Comparison of ENCODE assay signal across 9 cellular contexts in genomic region chr11:119306373-119306890, GRCh38. TPM values are rescaled to one million over a fixed set of nuclear protein-coding genes. Genes with fewer than 3 reads are reported as not detected.
DNase-seq lines count a peak whose midpoint lies in the region; ATAC-seq, FAIRE-seq and TF ChIP-seq lines count a peak whose summit lies in the region.
"Had no signal": no experiment of that assay in that cellular context is flagged by ENCODE, and none has a peak within 500 bp of the region (broad histone marks: within the 10 kb centered on the region; RNA-seq: fewer than 3 reads in every experiment).

No MANE protein-coding gene starts in this region.

- H4K20me1 ChIP-seq in GM12878 (ENCODE audit: control insufficient read depth, insufficient read depth) = no peaks in the 10 kb centered on the region

- peak; percentile 28; the same call in 2 of the 3 replicates for ATAC-seq in GM12878
- peak; percentile 56 for ATAC-seq in left lobe of liver

- SMC1A ChIA-PET in GM12878 (lab: Charles Lee; ENCODE audit: uncharacterized antibody, unreplicated experiment) = interaction anchor here (0.6 kb wide), 1 partner anchor 8 kb away, joined by 3 read pairs; no protein-coding TSS in a partner anchor

- no peak for TF ChIP-seq POLR2A in GM12878 (IDR thresholded peaks at IDR 0.05; ENCODE audit: low read depth, low read length)

- no peak overlapping the region for H3K4me3 ChIP-seq in GM12878

- H3K4me1 ChIP-seq in GM12878 (ENCODE audit: control insufficient read depth, insufficient read depth, low read length) = no peaks in the 10 kb centered on the region

- H3K79me2 ChIP-seq in GM12878 (ENCODE audit: control insufficient read depth, insufficient read depth, low read length) = no peaks in the 10 kb centered on the region

- DNase-seq in stimulated activated CD4-positive, alpha-beta T cell treated with anti-CD3 and anti-CD28 coated beads, Interleukin-1b, Interleukin-23, amount 100 ng/mL, for 48 hours = peak; percentile 49
- no peak for DNase-seq in stimulated activated CD4-positive, alpha-beta T cell treated with anti-CD3 and anti-CD28 coated beads, Interleukin-12 subunit alpha, Interleukin-12 subunit beta, amount 100 ng/mL, for 4 hours
- DNase-seq in GM12878 (ENCODE audit: low read depth, low spot score) (no peak), left lobe of liver (ENCODE audit: low spot score) (no peak), NCI-H774 (lab: John Stamatoyannopoulos, UW) (no peak), cerebellum (ENCODE audit: low spot score) (no peak), GM20000 (ENCODE audit: low spot score) (no peak), putamen (ENCODE audit: low spot score) (no peak)

- no peak overlapping the region for H3K9ac ChIP-seq in GM12878 (ENCODE audit: control insufficient read depth, insufficient read depth, low read length)

- in situ Hi-C loops in GM12878 (cut with MboI) = no loop called here

- intact Hi-C loops in GM12878 (cut with micrococcal nuclease; ENCODE audit: unreplicated experiment) = no loop called here

- POLR2A ChIA-PET in GM12878 (lab: Charles Lee) = no interaction called here

- no TSS peak for BruUV-seq in GM12878 (replicated peaks; lab: Mats Ljungman, UMichigan)

- FAIRE-seq in GM12878 (lab: Jason Lieb, UNC) = no peak

- no peak for TF ChIP-seq EP300 in GM12878 (IDR thresholded peaks at IDR 0.05; ENCODE audit: borderline replicate concordance in 1 of 2, control insufficient read depth in 1 of 2, low read depth in 2 of 2, low read length in 2 of 2)

- no peaks in the 10 kb centered on the region for H3K9me3 ChIP-seq in GM12878 (replicated peaks; ENCODE audit: control insufficient read depth, insufficient read depth, low read length)

- no peak overlapping the region for H3K4me2 ChIP-seq in GM12878 (ENCODE audit: control insufficient read depth, insufficient read depth)

- 74% methylated on average over 5 of the region's 5 CpGs for WGBS in GM12878 (ENCODE audit: insufficient coverage, insufficient replicate concordance, low lambda C conversion rate, missing lambda C conversion rate)

- H3K27ac ChIP-seq in GM12878 (ENCODE audit: control insufficient read depth, insufficient read depth) = no peak overlapping the region

- TF ChIP-seq RAD21 in GM12878 (IDR thresholded peaks at IDR 0.05; ENCODE audit: insufficient read depth, low read depth, low read length) = no peak

- RAD21 ChIA-PET in GM12878 (lab: Charles Lee; ENCODE audit: unreplicated experiment) = interaction anchor here (1.4 kb wide), 1 partner anchor 32 kb away, joined by 4 read pairs; no protein-coding TSS in a partner anchor

- peaks cover 14% of the 10 kb centered on the region in 2 experiments; a peak in 3 of 4 replicates for H3K36me3 ChIP-seq in GM12878 (ENCODE audit: control insufficient read depth in 2 of 2, insufficient read depth in 2 of 2, low read length in 1 of 2)

- no peaks in the 10 kb centered on the region for H3K27me3 ChIP-seq in GM12878 (replicated peaks in 1 of 2; ENCODE audit: control insufficient read depth in 2 of 2, insufficient read depth in 2 of 2, low read length in 1 of 2)

- no peak overlapping the region for H2AFZ ChIP-seq in GM12878 (ENCODE audit: control insufficient read depth, low read depth, low read length)

- no peak for TF ChIP-seq CTCF in GM12878 (IDR thresholded peaks at IDR 0.05 in 2 of 3, conservative IDR thresholded peaks at IDR 0.05 in 1 of 3; ENCODE audit: control insufficient read depth in 2 of 3, extremely low read depth in 1 of 3, insufficient read depth in 1 of 3, low read depth in 3 of 3, low read length in 3 of 3)
- TF ChIP-seq CTCF in GM20000 (IDR thresholded peaks at IDR 0.05; ENCODE audit: extremely low read depth, missing control alignments) = no peak

- CTCF ChIA-PET in GM12878 (lab: Yijun Ruan, JAX) = interaction anchor here (0.9 to 5.1 kb wide), 4 partner anchors 16 to 137 kb away, joined by 3 to 45 read pairs (median 4); no protein-coding TSS in a partner anchor

RNA-seq across cellular contexts. Expression of gene MCAM, which starts 10.5 kb away (rescaled TPM):
- 68.2 and 76.0 TPM in 2 replicates for total RNA-seq in GM12878 (2013; cell fraction: nucleolus; rRNA removed)
- 17.6 TPM in 2 replicates for total RNA-seq in GM12878 (2014; rRNA removed)
- 10.0 TPM in 2 replicates for total RNA-seq in GM12878 (2014; rRNA removed; fragmentation: Illumina TruSeq; extraction: Trizol)
- 17.9 and 19.7 TPM in 2 replicates for total RNA-seq in GM12878 (2021)
- 0.49 TPM for polyA plus RNA-seq in GM12878 (2011; ENCODE audit: low read depth)
- 2.5 and 4.1 TPM in 2 replicates for polyA plus RNA-seq in GM12878 (2011; rRNA removed)
- 11.5 and 18.7 TPM in 2 replicates for polyA plus RNA-seq in GM12878 (2011; cell fraction: cytosol; rRNA removed)
- polyA plus RNA-seq in GM12878 (2011; cell fraction: nucleus; rRNA removed) = 6.6 and 8.2 TPM in 2 replicates
- polyA plus RNA-seq in GM12878 (2012) = 0.92 and 4.0 TPM in 2 replicates
- polyA plus RNA-seq in GM12878 (2014; fragmentation: Illumina TruSeq; extraction: Trizol) = 7.4 and 12.1 TPM in 2 replicates
- polyA plus RNA-seq in GM12878 (2014; fragmentation: Nextera tagmentation; extraction: Ambion mirVana) = 1 to 10 TPM; 3.1 to 4.5 TPM
- polyA plus RNA-seq in GM12878 (2014; rRNA removed) = 13.2 and 16.5 TPM in 2 replicates
- polyA plus RNA-seq in GM12878 (2016; fragmentation: Nextera tagmentation; extraction: Ambion mirVana) = 1 to 10 TPM; 7.8 to 8.7 TPM
- polyA minus RNA-seq in GM12878 (2011; rRNA and poly(A)+ RNA removed) = 3.9 and 6.9 TPM in 2 replicates
- 3.6 and 4.2 TPM in 2 replicates for polyA minus RNA-seq in GM12878 (2011; cell fraction: cytosol; rRNA and poly(A)+ RNA removed)
- polyA minus RNA-seq in GM12878 (2011; cell fraction: nucleus; rRNA and poly(A)+ RNA removed) = 5.3 and 8.2 TPM in 2 replicates
- 1.5 TPM for total RNA-seq in left lobe of liver
- 12.1 TPM for total RNA-seq in cerebellum

RNA-seq across cellular contexts. Expression of gene RNF26, which starts 27.9 kb away (rescaled TPM):
- 5.5 and 7.0 TPM in 2 replicates for total RNA-seq in GM12878 (2013; cell fraction: nucleolus; rRNA removed)
- total RNA-seq in GM12878 (2014; rRNA removed) = 3.7 and 5.3 TPM in 2 replicates
- total RNA-seq in GM12878 (2014; rRNA removed; fragmentation: Illumina TruSeq; extraction: Trizol) = 7.1 and 7.2 TPM in 2 replicates
- 29.9 and 31.1 TPM in 2 replicates for total RNA-seq in GM12878 (2021)
- 13.3 TPM for polyA plus RNA-seq in GM12878 (2011; ENCODE audit: low read depth)
- 7.0 and 16.6 TPM in 2 replicates for polyA plus RNA-seq in GM12878 (2011; rRNA removed)
- polyA plus RNA-seq in GM12878 (2011; cell fraction: cytosol; rRNA removed) = 31.3 and 35.6 TPM in 2 replicates
- polyA plus RNA-seq in GM12878 (2011; cell fraction: nucleus; rRNA removed) = 18.6 and 20.0 TPM in 2 replicates
- polyA plus RNA-seq in GM12878 (2012) = 19.1 and 19.4 TPM in 2 replicates
- 10.4 and 18.7 TPM in 2 replicates for polyA plus RNA-seq in GM12878 (2014; fragmentation: Illumina TruSeq; extraction: Trizol)
- polyA plus RNA-seq in GM12878 (2014; fragmentation: Nextera tagmentation; extraction: Ambion mirVana) = 1 to 10 TPM; 2.8 to 4.2 TPM
- polyA plus RNA-seq in GM12878 (2014; rRNA removed) = 20.9 and 25.6 TPM in 2 replicates
- polyA plus RNA-seq in GM12878 (2016; fragmentation: Nextera tagmentation; extraction: Ambion mirVana) = 10 to 100 TPM; 52.2 to 54.5 TPM
- polyA minus RNA-seq in GM12878 (2011; rRNA and poly(A)+ RNA removed) = 30.4 and 39.4 TPM in 2 replicates
- 19.4 and 20.5 TPM in 2 replicates for polyA minus RNA-seq in GM12878 (2011; cell fraction: cytosol; rRNA and poly(A)+ RNA removed)
- 19.0 and 24.8 TPM in 2 replicates for polyA minus RNA-seq in GM12878 (2011; cell fraction: nucleus; rRNA and poly(A)+ RNA removed)
- total RNA-seq in left lobe of liver = 15.0 TPM
- 3.8 TPM for total RNA-seq in cerebellum

RNA-seq across cellular contexts. Expression of gene C1QTNF5, which starts 34.3 kb away (rescaled TPM):
- not detected in 2 replicates for total RNA-seq in GM12878 (2013; cell fraction: nucleolus; rRNA removed)
- total RNA-seq in GM12878 (2014; rRNA removed) (not detected in 2 replicates), GM12878 (2014; rRNA removed; fragmentation: Illumina TruSeq; extraction: Trizol) (not detected in 2 replicates), GM12878 (2021) (not detected in 2 replicates), left lobe of liver (4.7 TPM), cerebellum (3.4 TPM)
- polyA plus RNA-seq in GM12878 (2011; ENCODE audit: low read depth) = not detected
- polyA plus RNA-seq in GM12878 (2011; rRNA removed) (not detected in 2 replicates), GM12878 (2014; fragmentation: Illumina TruSeq; extraction: Trizol) (not detected in 2 replicates), GM12878 (2014; fragmentation: Nextera tagmentation; extraction: Ambion mirVana) (not detected), GM12878 (2014; rRNA removed) (not detected in 2 replicates), GM12878 (2016; fragmentation: Nextera tagmentation; extraction: Ambion mirVana) (not detected)
- not detected in 2 replicates for polyA plus RNA-seq in GM12878 (2011; cell fraction: cytosol; rRNA removed)
- polyA plus RNA-seq in GM12878 (2011; cell fraction: nucleus; rRNA removed) = not detected in 2 replicates
- polyA plus RNA-seq in GM12878 (2012) = not detected in 2 replicates
- polyA minus RNA-seq in GM12878 (2011; rRNA and poly(A)+ RNA removed) = not detected in 2 replicates
- polyA minus RNA-seq in GM12878 (2011; cell fraction: cytosol; rRNA and poly(A)+ RNA removed) = not detected in 2 replicates
- polyA minus RNA-seq in GM12878 (2011; cell fraction: nucleus; rRNA and poly(A)+ RNA removed) = not detected in 2 replicates

RNA-seq across cellular contexts. Expression of gene MFRP, which starts 40.1 kb away (rescaled TPM):
- total RNA-seq in GM12878 (2013; cell fraction: nucleolus; rRNA removed) = not detected in 2 replicates
- total RNA-seq in GM12878 (2014; rRNA removed) (not detected in 2 replicates), GM12878 (2014; rRNA removed; fragmentation: Illumina TruSeq; extraction: Trizol) (not detected in 2 replicates), GM12878 (2021) (not detected in 2 replicates), left lobe of liver (not detected), cerebellum (not detected)
- polyA plus RNA-seq in GM12878 (2011; ENCODE audit: low read depth) = not detected
- polyA plus RNA-seq in GM12878 (2011; rRNA removed) (not detected in 2 replicates), GM12878 (2014; fragmentation: Illumina TruSeq; extraction: Trizol) (not detected in 2 replicates), GM12878 (2014; fragmentation: Nextera tagmentation; extraction: Ambion mirVana) (not detected), GM12878 (2014; rRNA removed) (not detected in 2 replicates), GM12878 (2016; fragmentation: Nextera tagmentation; extraction: Ambion mirVana) (not detected)
- not detected in 2 replicates for polyA plus RNA-seq in GM12878 (2011; cell fraction: cytosol; rRNA removed)
- polyA plus RNA-seq in GM12878 (2011; cell fraction: nucleus; rRNA removed) = not detected in 2 replicates
- not detected in 2 replicates for polyA plus RNA-seq in GM12878 (2012)
- polyA minus RNA-seq in GM12878 (2011; rRNA and poly(A)+ RNA removed) = not detected in 2 replicates
- not detected in 2 replicates for polyA minus RNA-seq in GM12878 (2011; cell fraction: cytosol; rRNA and poly(A)+ RNA removed)
- not detected in 2 replicates for polyA minus RNA-seq in GM12878 (2011; cell fraction: nucleus; rRNA and poly(A)+ RNA removed)
- total RNA-seq: M059J had no signal
